In genomic region chr20:38092260-38092857, GRCh38 we compare ENCODE assay signal across 14 cellular contexts. TPM values are rescaled to one million over a fixed set of nuclear protein-coding genes. Genes with fewer than 3 reads are reported as not detected.
DNase-seq lines count a peak whose midpoint lies in the region; ATAC-seq and TF ChIP-seq lines count a peak whose summit lies in the region.
"Had no signal": no experiment of that assay in that cellular context is flagged by ENCODE, and none has a peak within 500 bp of the region (broad histone marks: within the 10 kb centered on the region; RNA-seq: fewer than 3 reads in every experiment).

No MANE protein-coding gene starts in this region.

- H3K36me3 Mint-ChIP-seq in activated CD4-positive, alpha-beta T cell treated with anti-CD3 and anti-CD28 coated beads, Interleukin-2, amount 10 ng/mL, durations not matched to agents 7 days and 5 days (ENCODE audit: low read depth), result peaks cover 17% of the 10 kb centered on the region
- H3K36me3 Mint-ChIP-seq in activated CD4-positive, alpha-beta T cell treated with anti-CD3 and anti-CD28 coated beads, Interleukin-2, amount 10 ng/mL, durations not matched to agents 24 days and 14 days (ENCODE audit: low read depth), result peaks cover 40% of the 10 kb centered on the region
- peaks cover 26% of the 10 kb centered on the region for H3K36me3 Mint-ChIP-seq in activated T-helper 1 cell treated with anti-CD3 and anti-CD28 coated beads, Interleukin-12 subunit alpha, Interleukin-12 subunit beta, Interleukin-2, Interleukin-4 antibody, amounts not matched to agents 30 ng/mL and 10 ng/mL and 1 ng/mL, durations not matched to agents 14 hours and 24 hours and 36 hours (ENCODE audit: low read depth)
- H3K36me3 Mint-ChIP-seq in stimulated activated memory B cell treated with anti-CD40 and anti-IgM and Interleukin-4, amounts not matched to agents 10 μg/mL and 1 μg/mL and 100 μg/mL, for 72 hours, result peaks cover 29% of the 10 kb centered on the region

- peaks cover 82% of the 10 kb centered on the region for H3K4me1 ChIP-seq in left ventricle myocardium inferior

- no peak overlapping the region for H3K4me3 Mint-ChIP-seq in activated CD4-positive, alpha-beta T cell treated with anti-CD3 and anti-CD28 coated beads, Interleukin-2, amount 10 ng/mL, durations not matched to agents 7 days and 5 days
- H3K4me3 Mint-ChIP-seq in activated CD4-positive, alpha-beta T cell treated with anti-CD3 and anti-CD28 coated beads, Interleukin-2, amount 10 ng/mL, durations not matched to agents 24 days and 14 days, result no peak overlapping the region
- H3K4me3 Mint-ChIP-seq in activated T-helper 1 cell treated with anti-CD3 and anti-CD28 coated beads, Interleukin-12 subunit alpha, Interleukin-12 subunit beta, Interleukin-2, Interleukin-4 antibody, amounts not matched to agents 30 ng/mL and 10 ng/mL and 1 ng/mL, durations not matched to agents 14 hours and 24 hours and 36 hours, result no peak overlapping the region
- peak overlapping the region; percentile 57 for H3K4me3 Mint-ChIP-seq in stimulated activated memory B cell treated with anti-CD40 and anti-IgM and Interleukin-4, amounts not matched to agents 10 μg/mL and 1 μg/mL and 100 μg/mL, for 72 hours

- no peak for TF ChIP-seq CTCF in left ventricle myocardium inferior (IDR thresholded peaks at IDR 0.05; ENCODE audit: borderline replicate concordance)

- CTCF ChIA-PET in activated CD4-positive, alpha-beta T cell treated with anti-CD3 and anti-CD28 coated beads, Interleukin-2, amount 10 ng/mL, durations not matched to agents 7 days and 5 days (lab: Charles Lee), result interaction anchor here (0.9 kb wide), 1 partner anchor 13 kb away, joined by 3 read pairs; no protein-coding TSS in a partner anchor

- intact Hi-C loops in activated CD4-positive, alpha-beta T cell treated with anti-CD3 and anti-CD28 coated beads, Interleukin-2, amount 10 ng/mL, durations not matched to agents 24 days and 14 days (cut with micrococcal nuclease), result no loop called here
- intact Hi-C loops in activated T-helper 1 cell treated with anti-CD3 and anti-CD28 coated beads, Interleukin-12 subunit alpha, Interleukin-12 subunit beta, Interleukin-2, Interleukin-4 antibody, amounts not matched to agents 30 ng/mL and 10 ng/mL and 1 ng/mL, durations not matched to agents 14 hours and 24 hours and 36 hours (cut with micrococcal nuclease), result no loop called here
- intact Hi-C loops in left ventricle myocardium inferior (cut with micrococcal nuclease), result no loop called here

- peak; percentile 65 for ATAC-seq in stimulated activated memory B cell treated with anti-CD40 and anti-IgM and Interleukin-4, amounts not matched to agents 10 μg/mL and 1 μg/mL and 100 μg/mL, for 72 hours
- ATAC-seq: A549 had no signal

- H3K4me1 Mint-ChIP-seq in activated CD4-positive, alpha-beta T cell treated with anti-CD3 and anti-CD28 coated beads, Interleukin-2, amount 10 ng/mL, durations not matched to agents 7 days and 5 days, result peaks cover 42% of the 10 kb centered on the region
- peaks cover 27% of the 10 kb centered on the region for H3K4me1 Mint-ChIP-seq in activated CD4-positive, alpha-beta T cell treated with anti-CD3 and anti-CD28 coated beads, Interleukin-2, amount 10 ng/mL, durations not matched to agents 24 days and 14 days
- peaks cover 44% of the 10 kb centered on the region for H3K4me1 Mint-ChIP-seq in activated T-helper 1 cell treated with anti-CD3 and anti-CD28 coated beads, Interleukin-12 subunit alpha, Interleukin-12 subunit beta, Interleukin-2, Interleukin-4 antibody, amounts not matched to agents 30 ng/mL and 10 ng/mL and 1 ng/mL, durations not matched to agents 14 hours and 24 hours and 36 hours (ENCODE audit: low read depth)
- peaks cover 77% of the 10 kb centered on the region for H3K4me1 Mint-ChIP-seq in stimulated activated memory B cell treated with anti-CD40 and anti-IgM and Interleukin-4, amounts not matched to agents 10 μg/mL and 1 μg/mL and 100 μg/mL, for 72 hours

- no peaks in the 10 kb centered on the region for H3K9me3 Mint-ChIP-seq in activated CD4-positive, alpha-beta T cell treated with anti-CD3 and anti-CD28 coated beads, Interleukin-2, amount 10 ng/mL, durations not matched to agents 7 days and 5 days
- no peaks in the 10 kb centered on the region for H3K9me3 Mint-ChIP-seq in activated CD4-positive, alpha-beta T cell treated with anti-CD3 and anti-CD28 coated beads, Interleukin-2, amount 10 ng/mL, durations not matched to agents 24 days and 14 days
- H3K9me3 Mint-ChIP-seq in activated T-helper 1 cell treated with anti-CD3 and anti-CD28 coated beads, Interleukin-12 subunit alpha, Interleukin-12 subunit beta, Interleukin-2, Interleukin-4 antibody, amounts not matched to agents 30 ng/mL and 10 ng/mL and 1 ng/mL, durations not matched to agents 14 hours and 24 hours and 36 hours, result no peaks in the 10 kb centered on the region
- H3K9me3 Mint-ChIP-seq in stimulated activated memory B cell treated with anti-CD40 and anti-IgM and Interleukin-4, amounts not matched to agents 10 μg/mL and 1 μg/mL and 100 μg/mL, for 72 hours, result no peaks in the 10 kb centered on the region

- H3K27me3 ChIP-seq in left ventricle myocardium inferior (ENCODE audit: low read depth), result no peaks in the 10 kb centered on the region
- H3K27me3 ChIP-seq: testis had no signal

- POLR2A ChIA-PET in activated CD4-positive, alpha-beta T cell treated with anti-CD3 and anti-CD28 coated beads, Interleukin-2, amount 10 ng/mL, durations not matched to agents 7 days and 5 days (lab: Charles Lee), result no interaction called here

- H3K27me3 Mint-ChIP-seq in activated CD4-positive, alpha-beta T cell treated with anti-CD3 and anti-CD28 coated beads, Interleukin-2, amount 10 ng/mL, durations not matched to agents 7 days and 5 days, result no peaks in the 10 kb centered on the region
- no peaks in the 10 kb centered on the region for H3K27me3 Mint-ChIP-seq in activated CD4-positive, alpha-beta T cell treated with anti-CD3 and anti-CD28 coated beads, Interleukin-2, amount 10 ng/mL, durations not matched to agents 24 days and 14 days
- no peaks in the 10 kb centered on the region for H3K27me3 Mint-ChIP-seq in activated T-helper 1 cell treated with anti-CD3 and anti-CD28 coated beads, Interleukin-12 subunit alpha, Interleukin-12 subunit beta, Interleukin-2, Interleukin-4 antibody, amounts not matched to agents 30 ng/mL and 10 ng/mL and 1 ng/mL, durations not matched to agents 14 hours and 24 hours and 36 hours (ENCODE audit: insufficient read depth)
- no peaks in the 10 kb centered on the region for H3K27me3 Mint-ChIP-seq in stimulated activated memory B cell treated with anti-CD40 and anti-IgM and Interleukin-4, amounts not matched to agents 10 μg/mL and 1 μg/mL and 100 μg/mL, for 72 hours

- peak overlapping the region; percentile 33 for H3K27ac Mint-ChIP-seq in activated CD4-positive, alpha-beta T cell treated with anti-CD3 and anti-CD28 coated beads, Interleukin-2, amount 10 ng/mL, durations not matched to agents 7 days and 5 days
- H3K27ac Mint-ChIP-seq in activated CD4-positive, alpha-beta T cell treated with anti-CD3 and anti-CD28 coated beads, Interleukin-2, amount 10 ng/mL, durations not matched to agents 24 days and 14 days, result no peak overlapping the region
- peak overlapping the region; percentile 69 for H3K27ac Mint-ChIP-seq in activated T-helper 1 cell treated with anti-CD3 and anti-CD28 coated beads, Interleukin-12 subunit alpha, Interleukin-12 subunit beta, Interleukin-2, Interleukin-4 antibody, amounts not matched to agents 30 ng/mL and 10 ng/mL and 1 ng/mL, durations not matched to agents 14 hours and 24 hours and 36 hours
- peak overlapping the region; percentile 92 for H3K27ac Mint-ChIP-seq in stimulated activated memory B cell treated with anti-CD40 and anti-IgM and Interleukin-4, amounts not matched to agents 10 μg/mL and 1 μg/mL and 100 μg/mL, for 72 hours

- no peak for DNase-seq in activated CD4-positive, alpha-beta T cell treated with anti-CD3 and anti-CD28 coated beads, Interleukin-2, amount 10 ng/mL, durations not matched to agents 7 days and 5 days
- DNase-seq in activated CD4-positive, alpha-beta T cell treated with anti-CD3 and anti-CD28 coated beads, Interleukin-2, amount 10 ng/mL, durations not matched to agents 24 days and 14 days, result no peak
- DNase-seq in activated T-helper 1 cell treated with anti-CD3 and anti-CD28 coated beads, Interleukin-12 subunit alpha, Interleukin-12 subunit beta, Interleukin-2, Interleukin-4 antibody, amounts not matched to agents 30 ng/mL and 10 ng/mL and 1 ng/mL, durations not matched to agents 14 hours and 24 hours and 36 hours (ENCODE audit: low spot score), result no peak
- no peak for DNase-seq in left ventricle myocardium inferior
- DNase-seq in stimulated activated CD4-positive, alpha-beta T cell treated with anti-CD3 and anti-CD28 coated beads, Interleukin-2, amount 100 ng/mL, for 48 hours, result no peak
- DNase-seq in SW 1271 (lab: John Stamatoyannopoulos, UW), result no peak
- no peak for DNase-seq in Kasumi-1 (lab: John Stamatoyannopoulos, UW)
- DNase-seq: DMS79, hippocampal formation, mammary epithelial cell, NCI-H446 treated with DMSO at 0.1 percent for 48 hours, testis had no signal

- no peak overlapping the region for H3K4me3 ChIP-seq in left ventricle myocardium inferior
- H3K4me3 ChIP-seq: A549, testis had no signal

- peak overlapping the region; percentile 86 for H3K27ac ChIP-seq in left ventricle myocardium inferior (replicated peaks)
- H3K27ac ChIP-seq: testis had no signal

- peaks cover 36% of the 10 kb centered on the region for H3K36me3 ChIP-seq in left ventricle myocardium inferior

- H3K9me3 ChIP-seq in left ventricle myocardium inferior (replicated peaks), result no peaks in the 10 kb centered on the region
- H3K9me3 ChIP-seq: A549, testis had no signal

RNA-seq across cellular contexts. Expression of gene RPRD1B, which starts 58.8 kb away (rescaled TPM):
- total RNA-seq in activated CD4-positive, alpha-beta T cell treated with anti-CD3 and anti-CD28 coated beads, Interleukin-2, amount 10 ng/mL, durations not matched to agents 7 days and 5 days, result 10 to 100 TPM; 35.9 to 37.0 TPM
- 49.8 and 51.2 TPM in 2 replicates for total RNA-seq in activated CD4-positive, alpha-beta T cell treated with anti-CD3 and anti-CD28 coated beads, Interleukin-2, amount 10 ng/mL, durations not matched to agents 24 days and 14 days
- total RNA-seq in activated T-helper 1 cell treated with anti-CD3 and anti-CD28 coated beads, Interleukin-12 subunit alpha, Interleukin-12 subunit beta, Interleukin-2, Interleukin-4 antibody, amounts not matched to agents 30 ng/mL and 10 ng/mL and 1 ng/mL, durations not matched to agents 14 hours and 24 hours and 36 hours, result 48.8 and 49.7 TPM in 2 replicates
- total RNA-seq in left ventricle myocardium inferior, result 58.9 TPM

RNA-seq across cellular contexts. Expression of gene TTI1, which starts 59.1 kb away (rescaled TPM):
- total RNA-seq in activated CD4-positive, alpha-beta T cell treated with anti-CD3 and anti-CD28 coated beads, Interleukin-2, amount 10 ng/mL, durations not matched to agents 7 days and 5 days, result 10 to 100 TPM; 30.2 to 32.4 TPM
- total RNA-seq in activated CD4-positive, alpha-beta T cell treated with anti-CD3 and anti-CD28 coated beads, Interleukin-2, amount 10 ng/mL, durations not matched to agents 24 days and 14 days, result 43.3 and 48.8 TPM in 2 replicates
- 41.7 and 43.1 TPM in 2 replicates for total RNA-seq in activated T-helper 1 cell treated with anti-CD3 and anti-CD28 coated beads, Interleukin-12 subunit alpha, Interleukin-12 subunit beta, Interleukin-2, Interleukin-4 antibody, amounts not matched to agents 30 ng/mL and 10 ng/mL and 1 ng/mL, durations not matched to agents 14 hours and 24 hours and 36 hours
- total RNA-seq in left ventricle myocardium inferior, result 12.1 TPM
